In genomic region chr9:89544280-89544664, GRCh38 we compare ENCODE assay signal across 26 cellular contexts. TPM values are rescaled to one million over a fixed set of nuclear protein-coding genes. Genes with fewer than 3 reads are reported as not detected.
A peak's percentile ranks its signal among the peaks of the same experiment; 100 is the strongest.
DNase-seq lines count a peak whose midpoint lies in the region; ATAC-seq and TF ChIP-seq lines count a peak whose summit lies in the region.
"Had no signal": no experiment of that assay in that cellular context is flagged by ENCODE, and none has a peak within 500 bp of the region (broad histone marks: within the 10 kb centered on the region; RNA-seq: fewer than 3 reads in every experiment).

No MANE protein-coding gene starts in this region.

- H3K27ac Mint-ChIP-seq in activated naive CD8-positive, alpha-beta T cell treated with anti-CD3 and anti-CD28 coated beads, Interleukin-2, amount 10 ng/mL, durations not matched to agents 7 days and 5 days = peak overlapping the region; percentile 46
- no peak overlapping the region for H3K27ac Mint-ChIP-seq in activated naive CD8-positive, alpha-beta T cell treated with anti-CD3 and anti-CD28 coated beads for 36 hours
- no peak overlapping the region for H3K27ac Mint-ChIP-seq in endodermal cell
- H3K27ac Mint-ChIP-seq: activated B cell treated with CpG ODN at 0.5 μM for 24 hours; CD4-positive, alpha-beta T cell; nephron progenitor cell had no signal

- 84 to 87% methylated on average over 3 to 5 of the region's 5 CpGs for WGBS in endodermal cell (ENCODE audit: insufficient coverage in 1 of 2, insufficient read length in 1 of 2), 2 experiments

- no peak overlapping the region for H3K4me3 Mint-ChIP-seq in activated naive CD8-positive, alpha-beta T cell treated with anti-CD3 and anti-CD28 coated beads, Interleukin-2, amount 10 ng/mL, durations not matched to agents 7 days and 5 days
- H3K4me3 Mint-ChIP-seq in activated naive CD8-positive, alpha-beta T cell treated with anti-CD3 and anti-CD28 coated beads for 36 hours = no peak overlapping the region
- no peak overlapping the region for H3K4me3 Mint-ChIP-seq in endodermal cell
- H3K4me3 Mint-ChIP-seq: activated B cell treated with CpG ODN at 0.5 μM for 24 hours; activated T-cell treated with anti-CD3 and anti-CD28 coated beads, Interleukin-2, amount 50 U/mL, for 4 hours; CD4-positive, alpha-beta T cell; effector memory CD8-positive, alpha-beta T cell; nephron progenitor cell had no signal

- H3K27me3 ChIP-seq in foreskin keratinocyte (peaks cover 6% of the 10 kb centered on the region), endodermal cell (ENCODE audit: control insufficient read depth, insufficient read depth, low read length, poor library complexity, severe bottlenecking) (no peaks in the 10 kb centered on the region)
- H3K27me3 ChIP-seq: colonic mucosa, pancreas, right lobe of liver had no signal

- H3K4me1 ChIP-seq in foreskin keratinocyte (peaks cover 6% of the 10 kb centered on the region), endodermal cell (ENCODE audit: control insufficient read depth, insufficient read depth, low read length) (no peaks in the 10 kb centered on the region)
- H3K4me1 ChIP-seq: colonic mucosa, esophagus muscularis mucosa, pancreas, right lobe of liver, tibial artery had no signal

- H3K4me1 Mint-ChIP-seq in activated naive CD8-positive, alpha-beta T cell treated with anti-CD3 and anti-CD28 coated beads, Interleukin-2, amount 10 ng/mL, durations not matched to agents 7 days and 5 days = peaks cover 24% of the 10 kb centered on the region
- peaks cover 41% of the 10 kb centered on the region for H3K4me1 Mint-ChIP-seq in activated naive CD8-positive, alpha-beta T cell treated with anti-CD3 and anti-CD28 coated beads for 36 hours
- H3K4me1 Mint-ChIP-seq in endodermal cell = no peaks in the 10 kb centered on the region

- no peak for DNase-seq in activated naive CD8-positive, alpha-beta T cell treated with anti-CD3 and anti-CD28 coated beads, Interleukin-2, amount 10 ng/mL, durations not matched to agents 7 days and 5 days
- no peak for DNase-seq in activated naive CD8-positive, alpha-beta T cell treated with anti-CD3 and anti-CD28 coated beads for 36 hours
- DNase-seq in NCI-H1105 treated with DMSO at 0.1 percent for 48 hours (lab: John Stamatoyannopoulos, UW) = peak; percentile 6
- DNase-seq in foreskin keratinocyte = peak in 1 of 2 donors; percentile 38
- no peak for DNase-seq in endodermal cell
- DNase-seq in NCI-H1092 (lab: John Stamatoyannopoulos, UW) = no peak
- DNase-seq: activated B cell treated with CpG ODN at 0.5 μM for 24 hours; activated T-cell treated with anti-CD3 and anti-CD28 coated beads, Interleukin-2, amount 50 U/mL, for 4 hours; amniotic stem cell; CD4-positive, alpha-beta T cell; colonic mucosa; effector memory CD8-positive, alpha-beta T cell; hippocampal formation; mucosa of descending colon; nephron progenitor cell; pancreas; PC-9; SIG-M5; stimulated activated CD4-positive, alpha-beta T cell treated with anti-CD3 and anti-CD28 coated beads, Interleukin-12 subunit alpha, Interleukin-12 subunit beta, amount 100 ng/mL, for 4 hours; stimulated activated CD4-positive, alpha-beta T cell treated with anti-CD3 and anti-CD28 coated beads, Interleukin-4, amount 100 ng/mL, for 4 hours; stimulated activated naive CD8-positive, alpha-beta T cell treated with anti-CD3 and anti-CD28 coated beads, Interleukin-15, Interleukin-2, amounts not matched to agents 100 U/mL and 50 U/mL, for 24 hours; tibial artery had no signal

- POLR2A ChIA-PET in activated naive CD8-positive, alpha-beta T cell treated with anti-CD3 and anti-CD28 coated beads, Interleukin-2, amount 10 ng/mL, durations not matched to agents 7 days and 5 days (lab: Charles Lee) = no interaction called here

- H3K9me3 Mint-ChIP-seq in activated naive CD8-positive, alpha-beta T cell treated with anti-CD3 and anti-CD28 coated beads, Interleukin-2, amount 10 ng/mL, durations not matched to agents 7 days and 5 days = peaks cover 14% of the 10 kb centered on the region
- H3K9me3 Mint-ChIP-seq in activated naive CD8-positive, alpha-beta T cell treated with anti-CD3 and anti-CD28 coated beads for 36 hours = peaks cover 19% of the 10 kb centered on the region
- H3K9me3 Mint-ChIP-seq in endodermal cell = peaks cover 18% of the 10 kb centered on the region
- H3K9me3 Mint-ChIP-seq: CD4-positive, alpha-beta T cell had no signal

- H3K9ac ChIP-seq in endodermal cell (ENCODE audit: extremely low read depth, low read length, poor library complexity, severe bottlenecking) = no peak overlapping the region
- H3K9ac ChIP-seq: KMS-11 had no signal

- H3K36me3 ChIP-seq in endodermal cell (ENCODE audit: control insufficient read depth, insufficient read depth, low read length) = no peaks in the 10 kb centered on the region
- H3K36me3 ChIP-seq: colonic mucosa, esophagus muscularis mucosa, pancreas, right lobe of liver, tibial artery had no signal

- no peak for TF ChIP-seq CTCF in foreskin keratinocyte (conservative IDR thresholded peaks at IDR 0.05)
- TF ChIP-seq CTCF in endodermal cell (conservative IDR thresholded peaks at IDR 0.05) = no peak

- ATAC-seq in activated naive CD8-positive, alpha-beta T cell treated with anti-CD3 and anti-CD28 coated beads, Interleukin-2, amount 10 ng/mL, durations not matched to agents 7 days and 5 days (ENCODE audit: low read depth) = no peak
- ATAC-seq in foreskin keratinocyte (peak; percentile 25), HG02840 (IDR thresholded peaks at IDR 0.05; ENCODE audit: low FRiP score, unreplicated experiment) (no peak)
- ATAC-seq: activated T-cell treated with anti-CD3 and anti-CD28 coated beads, Interleukin-2, amount 50 U/mL, for 4 hours; effector memory CD8-positive, alpha-beta T cell; mucosa of descending colon; pancreas; right lobe of liver; stimulated activated naive CD8-positive, alpha-beta T cell treated with anti-CD3 and anti-CD28 coated beads, Interleukin-15, Interleukin-2, amounts not matched to agents 100 U/mL and 50 U/mL, for 24 hours had no signal

- H3K27ac ChIP-seq in foreskin keratinocyte (no peak overlapping the region), endodermal cell (ENCODE audit: low read depth, low read length) (no peak overlapping the region)
- H3K27ac ChIP-seq: colonic mucosa, esophagus muscularis mucosa, KMS-11, pancreas, PC-9, right lobe of liver, tibial artery had no signal

- H3K36me3 Mint-ChIP-seq in activated naive CD8-positive, alpha-beta T cell treated with anti-CD3 and anti-CD28 coated beads, Interleukin-2, amount 10 ng/mL, durations not matched to agents 7 days and 5 days = peaks cover 18% of the 10 kb centered on the region
- H3K36me3 Mint-ChIP-seq in activated naive CD8-positive, alpha-beta T cell treated with anti-CD3 and anti-CD28 coated beads for 36 hours = peaks cover 15% of the 10 kb centered on the region
- no peaks in the 10 kb centered on the region for H3K36me3 Mint-ChIP-seq in endodermal cell (ENCODE audit: low read depth)

- no peak overlapping the region for H3K4me3 ChIP-seq in endodermal cell (ENCODE audit: low read length)
- H3K4me3 ChIP-seq: colonic mucosa, esophagus muscularis mucosa, mucosa of descending colon, pancreas, PC-9, right lobe of liver, tibial artery had no signal

- peaks cover 13% of the 10 kb centered on the region for H3K9me3 ChIP-seq in endodermal cell (ENCODE audit: control insufficient read depth, low read length)
- H3K9me3 ChIP-seq: colonic mucosa, pancreas, right lobe of liver had no signal

- H3K27me3 Mint-ChIP-seq in activated naive CD8-positive, alpha-beta T cell treated with anti-CD3 and anti-CD28 coated beads, Interleukin-2, amount 10 ng/mL, durations not matched to agents 7 days and 5 days = no peaks in the 10 kb centered on the region
- H3K27me3 Mint-ChIP-seq in activated naive CD8-positive, alpha-beta T cell treated with anti-CD3 and anti-CD28 coated beads for 36 hours = no peaks in the 10 kb centered on the region
- peaks cover 1% of the 10 kb centered on the region for H3K27me3 Mint-ChIP-seq in endodermal cell (ENCODE audit: insufficient read depth)
- H3K27me3 Mint-ChIP-seq: activated B cell treated with CpG ODN at 0.5 μM for 24 hours; CD4-positive, alpha-beta T cell; effector memory CD8-positive, alpha-beta T cell had no signal

RNA-seq across cellular contexts. Expression of gene SEMA4D, which starts 46.4 kb away (rescaled TPM):
- total RNA-seq in activated naive CD8-positive, alpha-beta T cell treated with anti-CD3 and anti-CD28 coated beads, Interleukin-2, amount 10 ng/mL, durations not matched to agents 7 days and 5 days = 100 to 1,000 TPM; 370 to 391 TPM
- total RNA-seq in activated naive CD8-positive, alpha-beta T cell treated with anti-CD3 and anti-CD28 coated beads for 36 hours = 100 to 1,000 TPM; 239 to 245 TPM
- total RNA-seq in foreskin keratinocyte (1.9 TPM in 2 replicates), endodermal cell (10 to 100 TPM; 42.8 to 51.0 TPM)
- polyA plus RNA-seq in foreskin keratinocyte = 0.68 and 0.69 TPM in 2 replicates
- polyA plus RNA-seq in endodermal cell (2013, experiment 1 of 2) = 19.7 TPM
- 18.5 TPM for polyA plus RNA-seq in endodermal cell (2013, experiment 2 of 2)

Comparison
In these comparisons a context has a peak if more than half of its experiments do, and no peak if none do; other contexts are left out.
1. RNA of gene SEMA4D, which starts 46.4 kb away (total RNA-seq): 370 to 391 TPM in activated naive CD8-positive, alpha-beta T cell treated with anti-CD3 and anti-CD28 coated beads, Interleukin-2, amount 10 ng/mL, durations not matched to agents 7 days and 5 days, 239 to 245 TPM in activated naive CD8-positive, alpha-beta T cell treated with anti-CD3 and anti-CD28 coated beads for 36 hours and 42.8 to 51.0 TPM in endodermal cell; 1.9 TPM in foreskin keratinocyte; every median in the first group is over 10 times any median in the second.